ENCODE assay signal across 15 cellular contexts in genomic region chr14:99910337-99911268, GRCh38.
DNase-seq lines count a peak whose midpoint lies in the region; ATAC-seq, FAIRE-seq and TF ChIP-seq lines count a peak whose summit lies in the region.
"Had no signal": no experiment of that assay in that cellular context is flagged by ENCODE, and none has a peak within 500 bp of the region (broad histone marks: within the 10 kb centered on the region; RNA-seq: fewer than 3 reads in every experiment).

No MANE protein-coding gene starts in this region.

- no peak for TF ChIP-seq EP300 in HepG2 (IDR thresholded peaks at IDR 0.05; ENCODE audit: low read depth in 2 of 2, low read length in 2 of 2)
- no peak for TF ChIP-seq EP300 in HepG2 (CRISPR knock-in tag; IDR thresholded peaks at IDR 0.05; ENCODE audit: borderline replicate concordance)

- no peak overlapping the region for H2AFZ ChIP-seq in HepG2 (ENCODE audit: low read length)

- no TSS peak for BruUV-seq in HepG2 (replicated peaks; lab: Mats Ljungman, UMichigan)

- no peak for TF ChIP-seq CTCF in AG09319 (IDR thresholded peaks at IDR 0.05; ENCODE audit: low read depth, low read length)
- no peak for TF ChIP-seq CTCF in HepG2 (CRISPR knock-in tag; IDR thresholded peaks at IDR 0.05)
- TF ChIP-seq CTCF in thyroid gland (IDR thresholded peaks at IDR 0.05): no peak

- H3K27ac ChIP-seq in HepG2 (ENCODE audit: extremely low read length, insufficient read depth, low read length) (no peak overlapping the region), thyroid gland (no peak overlapping the region)
- H3K27ac ChIP-seq: neutrophil, thoracic aorta had no signal

- CTCF ChIA-PET in HepG2 (lab: Yijun Ruan, JAX; ENCODE audit: low intra/inter-chr PET ratio, low total read pairs): no interaction called here

- no peaks in the 10 kb centered on the region for H3K79me2 ChIP-seq in HepG2 (ENCODE audit: insufficient read depth, low read length)

- no peak for TF ChIP-seq RAD21 in HepG2 (CRISPR knock-in tag; IDR thresholded peaks at IDR 0.05)

- H3K4me1 ChIP-seq in HepG2 (ENCODE audit: insufficient read depth, low read length) (peaks cover 19% of the 10 kb centered on the region), thyroid gland (no peaks in the 10 kb centered on the region)

- H3K36me3 ChIP-seq in HepG2 (replicated peaks in 1 of 2; ENCODE audit: control insufficient read depth in 1 of 2, insufficient read depth in 2 of 2, low read length in 2 of 2) (no peaks in the 10 kb centered on the region), thyroid gland (peaks cover 7 to 24% of the 10 kb centered on the region in 2 donors)
- H3K36me3 ChIP-seq: neutrophil had no signal

- in situ Hi-C loops in HepG2 (cut with HindIII; ENCODE audit: extremely low pct_ligation_motif_present, low pct_unique_long_range_greater_than_20kb): no loop called here

- H3K4me3 ChIP-seq in HepG2 (replicated peaks in 1 of 3; ENCODE audit: insufficient read depth in 1 of 3, low read depth in 2 of 3, low read length in 3 of 3): no peak overlapping the region
- no peak overlapping the region for H3K4me3 ChIP-seq in thyroid gland (replicated peaks in 1 of 3)
- H3K4me3 ChIP-seq: thoracic aorta had no signal

- H3K9me3 ChIP-seq in HepG2 (ENCODE audit: low read length) (no peaks in the 10 kb centered on the region), thyroid gland (no peaks in the 10 kb centered on the region)
- H3K9me3 ChIP-seq: neutrophil, thoracic aorta had no signal

- no peaks in the 10 kb centered on the region for H4K20me1 ChIP-seq in HepG2 (ENCODE audit: insufficient read depth, low read length)

- peak; percentile 43 for DNase-seq in AG09319 (ENCODE audit: extremely low read depth, low read depth)
- peak; percentile 36 for DNase-seq in LoVo (ENCODE audit: low spot score)
- DNase-seq in brain pericyte (ENCODE audit: low read depth, low spot score): peak; percentile 73
- DNase-seq in HepG2 (ENCODE audit: low spot score): peak; percentile 16
- no peak for DNase-seq in thyroid gland
- DNase-seq in left ventricle myocardium superior: no peak
- DNase-seq in T1000 (lab: John Stamatoyannopoulos, UW): no peak
- no peak for DNase-seq in NCI-H345 treated with DMSO at 0.1 percent for 48 hours (lab: John Stamatoyannopoulos, UW; ENCODE audit: unreplicated experiment)
- DNase-seq: activated CD4-positive, alpha-beta T cell treated with anti-CD3 and anti-CD28 coated beads for 1 hour; activated naive CD4-positive, alpha-beta T cell; CD4-positive, CD25-positive, alpha-beta regulatory T cell; SHP77 treated with DMSO at 0.1 percent for 48 hours had no signal

- H3K27me3 ChIP-seq in HepG2 (ENCODE audit: control insufficient read depth in 1 of 2, insufficient read depth in 2 of 2, low read length in 2 of 2) (no peaks in the 10 kb centered on the region), thyroid gland (no peaks in the 10 kb centered on the region)

- WGBS in HepG2 (ENCODE audit: low lambda C conversion rate): 72% methylated on average over 10 of the region's 10 CpGs
- WGBS in thyroid gland, 2 donors: 85 to 92% methylated on average over 10 of the region's 10 CpGs

- H3K4me2 ChIP-seq in HepG2 (ENCODE audit: low read depth, low read length): no peak overlapping the region

- intact Hi-C loops in HepG2 (cut with micrococcal nuclease; ENCODE audit: unreplicated experiment) (no loop called here), thyroid gland (cut with DNase I) (no loop called here), left ventricle myocardium superior (cut with micrococcal nuclease) (no loop called here)

- ATAC-seq in HepG2 (no peak; the same call in 2 of the 3 replicates), left ventricle myocardium superior (no peak)

- POLR2A ChIA-PET in HepG2 (lab: Yijun Ruan, JAX): no interaction called here

- TF ChIP-seq POLR2A in HepG2 (IDR thresholded peaks at IDR 0.05; ENCODE audit: insufficient read depth in 1 of 2, low read depth in 2 of 2, low read length in 2 of 2) (no peak), thyroid gland (IDR thresholded peaks at IDR 0.05) (no peak)

- no peak for FAIRE-seq in HepG2 (lab: Jason Lieb, UNC)
- FAIRE-seq: GM12891 had no signal

- no peak overlapping the region for H3K9ac ChIP-seq in HepG2 (ENCODE audit: insufficient read depth, low read depth, low read length)

TF ChIP-seq in HepG2, 621 proteins besides CTCF, POLR2A, EP300 and RAD21:
- TF ChIP-seq, protein P1, sequence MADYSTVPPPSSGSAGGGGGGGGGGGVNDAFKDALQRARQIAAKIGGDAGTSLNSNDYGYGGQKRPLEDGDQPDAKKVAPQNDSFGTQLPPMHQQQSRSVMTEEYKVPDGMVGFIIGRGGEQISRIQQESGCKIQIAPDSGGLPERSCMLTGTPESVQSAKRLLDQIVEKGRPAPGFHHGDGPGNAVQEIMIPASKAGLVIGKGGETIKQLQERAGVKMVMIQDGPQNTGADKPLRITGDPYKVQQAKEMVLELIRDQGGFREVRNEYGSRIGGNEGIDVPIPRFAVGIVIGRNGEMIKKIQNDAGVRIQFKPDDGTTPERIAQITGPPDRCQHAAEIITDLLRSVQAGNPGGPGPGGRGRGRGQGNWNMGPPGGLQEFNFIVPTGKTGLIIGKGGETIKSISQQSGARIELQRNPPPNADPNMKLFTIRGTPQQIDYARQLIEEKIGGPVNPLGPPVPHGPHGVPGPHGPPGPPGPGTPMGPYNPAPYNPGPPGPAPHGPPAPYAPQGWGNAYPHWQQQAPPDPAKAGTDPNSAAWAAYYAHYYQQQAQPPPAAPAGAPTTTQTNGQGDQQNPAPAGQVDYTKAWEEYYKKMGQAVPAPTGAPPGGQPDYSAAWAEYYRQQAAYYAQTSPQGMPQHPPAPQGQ (CRISPR knock-in tag; IDR thresholded peaks at IDR 0.05; ENCODE audit: borderline replicate concordance): no peak
- no peak for TF ChIP-seq FOXK1 (CRISPR knock-in tag; IDR thresholded peaks at IDR 0.05; ENCODE audit: borderline replicate concordance, low read depth)
- TF ChIP-seq FOXM1 (CRISPR knock-in tag; IDR thresholded peaks at IDR 0.05): no peak
- TF ChIP-seq ASH2L (IDR thresholded peaks at IDR 0.05; ENCODE audit: insufficient read length, low read depth, low read length): no peak
- TF ChIP-seq, protein P2, sequence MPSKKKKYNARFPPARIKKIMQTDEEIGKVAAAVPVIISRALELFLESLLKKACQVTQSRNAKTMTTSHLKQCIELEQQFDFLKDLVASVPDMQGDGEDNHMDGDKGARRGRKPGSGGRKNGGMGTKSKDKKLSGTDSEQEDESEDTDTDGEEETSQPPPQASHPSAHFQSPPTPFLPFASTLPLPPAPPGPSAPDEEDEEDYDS (CRISPR knock-in tag; IDR thresholded peaks at IDR 0.05): no peak
- no peak for TF ChIP-seq RFXANK (CRISPR knock-in tag; IDR thresholded peaks at IDR 0.05)
- TF ChIP-seq GZF1 (CRISPR knock-in tag; IDR thresholded peaks at IDR 0.05): no peak
- TF ChIP-seq SP2 (CRISPR knock-in tag; IDR thresholded peaks at IDR 0.05): no peak
- TF ChIP-seq NFKB2 (CRISPR knock-in tag; IDR thresholded peaks at IDR 0.05; ENCODE audit: borderline replicate concordance): no peak
TF ChIP-seq in HepG2: peak in this region for 0.

Comparison
In these comparisons a context has a peak if more than half of its experiments do, and no peak if none do; other contexts are left out.
1. DNase-seq: peak in AG09319 (single experiment), LoVo (single experiment), brain pericyte (single experiment) and HepG2 (single experiment); none in thyroid gland (0 of 2), left ventricle myocardium superior (single experiment), T1000 (single experiment) and NCI-H345 treated with DMSO at 0.1 percent for 48 hours (single experiment).